8 cellular contexts compared by ENCODE assay signal in genomic region chr9:127904518-127904887, GRCh38. TPM values are rescaled to one million over a fixed set of nuclear protein-coding genes. Genes with fewer than 3 reads are reported as not detected.
A peak's percentile ranks its signal among the peaks of the same experiment; 100 is the strongest.
DNase-seq lines count a peak whose midpoint lies in the region; ATAC-seq and TF ChIP-seq lines count a peak whose summit lies in the region.

No MANE protein-coding gene starts in this region.

- H3K4me1 Mint-ChIP-seq in activated B cell treated with CpG ODN at 0.5 μM for 24 hours = peaks cover 77% of the 10 kb centered on the region
- peaks cover 43% of the 10 kb centered on the region for H3K4me1 Mint-ChIP-seq in stimulated activated effector memory CD8-positive, alpha-beta T cell treated with anti-CD3 and anti-CD28 coated beads, Interleukin-12 subunit alpha, Interleukin-12 subunit beta, amount 100 ng/mL, for 72 hours

- peak overlapping the region; percentile 98 for H3K27ac Mint-ChIP-seq in activated B cell treated with CpG ODN at 0.5 μM for 24 hours
- peak overlapping the region; percentile 99 for H3K27ac Mint-ChIP-seq in stimulated activated effector memory CD8-positive, alpha-beta T cell treated with anti-CD3 and anti-CD28 coated beads, Interleukin-12 subunit alpha, Interleukin-12 subunit beta, amount 100 ng/mL, for 72 hours

- intact Hi-C loops in activated B cell treated with CpG ODN at 0.5 μM for 24 hours (cut with micrococcal nuclease) = no loop called here

- peaks cover 17% of the 10 kb centered on the region for H3K4me1 ChIP-seq in HUES64 (ENCODE audit: insufficient read depth, low read length)
- H3K4me1 ChIP-seq in right atrium auricular region = peaks cover 0 to 51% of the 10 kb centered on the region in 2 donors

- TF ChIP-seq CTCF in activated B cell treated with CpG ODN at 0.5 μM for 24 hours (IDR thresholded peaks at IDR 0.05) = no peak
- TF ChIP-seq CTCF in right atrium auricular region (IDR thresholded peaks at IDR 0.05) = no peak

- H3K27me3 ChIP-seq in HUES64 (ENCODE audit: insufficient read depth, low read length) = peaks cover 4% of the 10 kb centered on the region
- H3K27me3 ChIP-seq in right atrium auricular region = no peaks in the 10 kb centered on the region

- H3K9me3 ChIP-seq in HUES64 (ENCODE audit: insufficient read depth, low read depth, low read length) (no peaks in the 10 kb centered on the region), right atrium auricular region (no peaks in the 10 kb centered on the region)

- 61% methylated on average over 11 of the region's 11 CpGs for WGBS in HUES64

- peaks cover 12% of the 10 kb centered on the region for H3K36me3 Mint-ChIP-seq in activated B cell treated with CpG ODN at 0.5 μM for 24 hours (ENCODE audit: low read depth)
- H3K36me3 Mint-ChIP-seq in stimulated activated effector memory CD8-positive, alpha-beta T cell treated with anti-CD3 and anti-CD28 coated beads, Interleukin-12 subunit alpha, Interleukin-12 subunit beta, amount 100 ng/mL, for 72 hours = peaks cover 66% of the 10 kb centered on the region

- DNase-seq in activated B cell treated with CpG ODN at 0.5 μM for 24 hours (no peak), right atrium auricular region (ENCODE audit: low spot score) (no peak), germinal center (ENCODE audit: low spot score) (no peak)
- no peak for DNase-seq in stimulated activated effector memory CD8-positive, alpha-beta T cell treated with anti-CD3 and anti-CD28 coated beads, Interleukin-12 subunit alpha, Interleukin-12 subunit beta, amount 100 ng/mL, for 72 hours (ENCODE audit: low spot score in 2 of 2)
- no peak for DNase-seq in NK-92 treated with Interleukin-12 subunit alpha and Interleukin-12 subunit beta, amount 100 ng/mL, for 24 hours (lab: John Stamatoyannopoulos, UW)

- no peak overlapping the region for H3K9ac ChIP-seq in HUES64 (ENCODE audit: low read depth, low read length)

- no peaks in the 10 kb centered on the region for H3K36me3 ChIP-seq in HUES64 (ENCODE audit: insufficient read depth, low read length)
- peaks cover 15% of the 10 kb centered on the region for H3K36me3 ChIP-seq in right atrium auricular region

- H3K27ac ChIP-seq in HUES64 (ENCODE audit: low read depth, low read length) (peak overlapping the region; percentile 18; the same call in 1 of the 2 replicates), right atrium auricular region (peak overlapping the region; percentile 38 to 63)

- ATAC-seq in activated B cell treated with CpG ODN at 0.5 μM for 24 hours (ENCODE audit: low read depth) = peak; percentile 2
- ATAC-seq in stimulated activated effector memory CD8-positive, alpha-beta T cell treated with anti-CD3 and anti-CD28 coated beads, Interleukin-12 subunit alpha, Interleukin-12 subunit beta, amount 100 ng/mL, for 72 hours = peak; percentile 1
- no peak for ATAC-seq in GM21737 (IDR thresholded peaks at IDR 0.05; ENCODE audit: unreplicated experiment)
- no peak for ATAC-seq in GM21360 (IDR thresholded peaks at IDR 0.05; ENCODE audit: unreplicated experiment)

- no peaks in the 10 kb centered on the region for H3K27me3 Mint-ChIP-seq in activated B cell treated with CpG ODN at 0.5 μM for 24 hours

- H3K4me3 ChIP-seq in HUES64 (ENCODE audit: low read length) (no peak overlapping the region), right atrium auricular region (no peak overlapping the region)

- CTCF ChIA-PET in activated B cell treated with CpG ODN at 0.5 μM for 24 hours (lab: Charles Lee) = interaction anchor here (0.8 to 2.3 kb wide), 3 partner anchors 11 to 38 kb away, joined by 3 to 5 read pairs (median 4); no protein-coding TSS in a partner anchor

- H3K9me3 Mint-ChIP-seq in activated B cell treated with CpG ODN at 0.5 μM for 24 hours = no peaks in the 10 kb centered on the region
- H3K9me3 Mint-ChIP-seq in stimulated activated effector memory CD8-positive, alpha-beta T cell treated with anti-CD3 and anti-CD28 coated beads, Interleukin-12 subunit alpha, Interleukin-12 subunit beta, amount 100 ng/mL, for 72 hours = no peaks in the 10 kb centered on the region

- H3K4me3 Mint-ChIP-seq in activated B cell treated with CpG ODN at 0.5 μM for 24 hours = peak overlapping the region; percentile 80
- peak overlapping the region; percentile 92 for H3K4me3 Mint-ChIP-seq in stimulated activated effector memory CD8-positive, alpha-beta T cell treated with anti-CD3 and anti-CD28 coated beads, Interleukin-12 subunit alpha, Interleukin-12 subunit beta, amount 100 ng/mL, for 72 hours

- POLR2A ChIA-PET in activated B cell treated with CpG ODN at 0.5 μM for 24 hours (lab: Charles Lee) = interaction anchor here (0.6 to 12.3 kb wide), 6 partner anchors 14 to 371 kb away, joined by 3 to 457 read pairs (median 4); partner anchors contain the start of genes CDK9, GOLGA2, ST6GALNAC4 and SWI5

RNA-seq across cellular contexts. Expression of gene ST6GALNAC6, which starts 5.1 kb away (rescaled TPM):
- 15.9 TPM for polyA plus RNA-seq in HUES64 (2013, experiment 1 of 2)
- polyA plus RNA-seq in HUES64 (2013, experiment 2 of 2) = 20.9 TPM
- total RNA-seq in activated B cell treated with CpG ODN at 0.5 μM for 24 hours = 39.9 and 47.5 TPM in 2 replicates
- total RNA-seq in right atrium auricular region = 100 to 1,000 TPM in 1 of 2 donors, 10 to 100 TPM in 1; 68.2 to 106 TPM

RNA-seq across cellular contexts. Expression of gene ST6GALNAC4, which starts 12.3 kb away (rescaled TPM):
- 12.8 TPM for polyA plus RNA-seq in HUES64 (2013, experiment 1 of 2)
- polyA plus RNA-seq in HUES64 (2013, experiment 2 of 2) = 15.3 TPM
- total RNA-seq in activated B cell treated with CpG ODN at 0.5 μM for 24 hours (71.3 and 85.4 TPM in 2 replicates), right atrium auricular region (10 to 100 TPM; 31.7 to 59.0 TPM)

RNA-seq across cellular contexts. Expression of gene PIP5KL1, which starts 26.1 kb away (rescaled TPM):
- 4.1 TPM for polyA plus RNA-seq in HUES64 (2013, experiment 1 of 2)
- polyA plus RNA-seq in HUES64 (2013, experiment 2 of 2) = 3.7 TPM
- total RNA-seq in activated B cell treated with CpG ODN at 0.5 μM for 24 hours = 1.7 and 1.8 TPM in 2 replicates
- total RNA-seq in right atrium auricular region = under 1 TPM in 1 of 2 donors, not detected in 1; 0.20 TPM

RNA-seq across cellular contexts. Expression of gene AK1, which starts 27.0 kb away (rescaled TPM):
- 25.3 TPM for polyA plus RNA-seq in HUES64 (2013, experiment 1 of 2)
- polyA plus RNA-seq in HUES64 (2013, experiment 2 of 2) = 22.1 TPM
- total RNA-seq in activated B cell treated with CpG ODN at 0.5 μM for 24 hours (6.9 and 8.1 TPM in 2 replicates), right atrium auricular region (100 to 1,000 TPM; 263 to 398 TPM)

RNA-seq across cellular contexts. Expression of gene DPM2, which starts 33.2 kb away (rescaled TPM):
- 33.5 TPM for polyA plus RNA-seq in HUES64 (2013, experiment 1 of 2)
- polyA plus RNA-seq in HUES64 (2013, experiment 2 of 2) = 37.0 TPM
- 41.4 and 50.6 TPM in 2 replicates for total RNA-seq in activated B cell treated with CpG ODN at 0.5 μM for 24 hours
- 10 to 100 TPM in 1 of 2 donors, 1 to 10 TPM in 1; 4.7 to 11.4 TPM for total RNA-seq in right atrium auricular region

Comparison
In these comparisons a context has a peak if more than half of its experiments do, and no peak if none do; other contexts are left out.
1. ATAC-seq: peak in activated B cell treated with CpG ODN at 0.5 μM for 24 hours (single experiment) and stimulated activated effector memory CD8-positive, alpha-beta T cell treated with anti-CD3 and anti-CD28 coated beads, Interleukin-12 subunit alpha, Interleukin-12 subunit beta, amount 100 ng/mL, for 72 hours (single experiment); none in GM21737 (single experiment) and GM21360 (single experiment).